9 cellular contexts compared by ENCODE assay signal in the genomic region with DNA sequence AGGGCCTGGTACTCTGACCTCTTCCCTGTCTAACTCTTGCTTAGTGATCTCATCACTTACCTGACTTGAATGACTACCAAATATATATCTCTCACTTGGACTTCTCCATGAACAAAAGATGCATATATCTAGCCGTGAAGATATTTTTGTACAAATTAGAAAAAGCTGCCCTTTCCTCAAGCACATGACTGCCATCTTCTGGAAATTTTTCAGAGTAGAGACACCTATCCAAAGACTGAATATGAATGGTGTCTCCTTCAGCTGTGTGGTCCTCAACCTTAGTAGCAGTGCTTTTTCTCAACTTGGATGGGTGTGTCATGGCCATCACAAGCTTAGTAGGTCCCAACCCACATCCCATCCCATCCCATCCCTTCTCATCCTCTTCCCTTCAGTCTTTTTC.
DNase-seq lines count a peak whose midpoint lies in the region; ATAC-seq and TF ChIP-seq lines count a peak whose summit lies in the region.
"Had no signal": no experiment of that assay in that cellular context is flagged by ENCODE, and none has a peak within 500 bp of the region (broad histone marks: within the 10 kb centered on the region; RNA-seq: fewer than 3 reads in every experiment).

No MANE protein-coding gene starts in this region.

- no peak for ATAC-seq in HG03135 (IDR thresholded peaks at IDR 0.05; ENCODE audit: unreplicated experiment)

- no peak overlapping the region for H2AFZ ChIP-seq in osteoblast (ENCODE audit: low read length)

- H4K20me1 ChIP-seq in osteoblast (ENCODE audit: insufficient read depth, low read length): no peaks in the 10 kb centered on the region

- intact Hi-C loops in activated T-helper 1 cell treated with anti-CD3 and anti-CD28 coated beads, Interleukin-12 subunit alpha, Interleukin-12 subunit beta, Interleukin-2, Interleukin-4 antibody, amounts not matched to agents 30 ng/mL and 10 ng/mL and 1 ng/mL, durations not matched to agents 14 hours and 24 hours and 36 hours (cut with micrococcal nuclease): loop anchor here (5.0 to 10.0 kb wide), 2 partner anchors 241 to 499 kb away; a partner anchor contains a TSS

- H3K27ac ChIP-seq in osteoblast (ENCODE audit: low read depth, low read length): no peak overlapping the region

- no peak overlapping the region for H3K4me2 ChIP-seq in osteoblast (ENCODE audit: insufficient read depth, low read length)

- no peaks in the 10 kb centered on the region for H3K27me3 ChIP-seq in osteoblast (ENCODE audit: insufficient read depth, low read length)

- H3K4me3 ChIP-seq in osteoblast (ENCODE audit: insufficient read depth, low read length): no peak overlapping the region

- no peaks in the 10 kb centered on the region for H3K9me3 Mint-ChIP-seq in chondrocyte (ENCODE audit: low read depth)
- H3K9me3 Mint-ChIP-seq in activated T-helper 1 cell treated with anti-CD3 and anti-CD28 coated beads, Interleukin-12 subunit alpha, Interleukin-12 subunit beta, Interleukin-2, Interleukin-4 antibody, amounts not matched to agents 30 ng/mL and 10 ng/mL and 1 ng/mL, durations not matched to agents 14 hours and 24 hours and 36 hours: no peaks in the 10 kb centered on the region
- H3K9me3 Mint-ChIP-seq: activated naive CD4-positive, alpha-beta T cell treated with anti-CD3 and anti-CD28 coated beads, Interleukin-2, amount 10 ng/mL, durations not matched to agents 7 days and 5 days; memory B cell had no signal

- H3K4me1 ChIP-seq in osteoblast (ENCODE audit: insufficient read depth, low read length): no peaks in the 10 kb centered on the region

- TF ChIP-seq CTCF in chondrocyte (IDR thresholded peaks at IDR 0.05): peak; percentile 80
- TF ChIP-seq CTCF in osteoblast (IDR thresholded peaks at IDR 0.05; ENCODE audit: extremely low read depth, low read depth, low read length): peak; percentile 53

- no peaks in the 10 kb centered on the region for H3K36me3 ChIP-seq in osteoblast (ENCODE audit: insufficient read depth, low read length)

- no peaks in the 10 kb centered on the region for H3K36me3 Mint-ChIP-seq in chondrocyte (ENCODE audit: low read depth)
- no peaks in the 10 kb centered on the region for H3K36me3 Mint-ChIP-seq in activated T-helper 1 cell treated with anti-CD3 and anti-CD28 coated beads, Interleukin-12 subunit alpha, Interleukin-12 subunit beta, Interleukin-2, Interleukin-4 antibody, amounts not matched to agents 30 ng/mL and 10 ng/mL and 1 ng/mL, durations not matched to agents 14 hours and 24 hours and 36 hours (ENCODE audit: low read depth)
- H3K36me3 Mint-ChIP-seq: activated naive CD4-positive, alpha-beta T cell treated with anti-CD3 and anti-CD28 coated beads, Interleukin-2, amount 10 ng/mL, durations not matched to agents 7 days and 5 days; memory B cell had no signal

- no peak overlapping the region for H3K4me3 Mint-ChIP-seq in chondrocyte (ENCODE audit: unreplicated experiment)
- no peak overlapping the region for H3K4me3 Mint-ChIP-seq in activated T-helper 1 cell treated with anti-CD3 and anti-CD28 coated beads, Interleukin-12 subunit alpha, Interleukin-12 subunit beta, Interleukin-2, Interleukin-4 antibody, amounts not matched to agents 30 ng/mL and 10 ng/mL and 1 ng/mL, durations not matched to agents 14 hours and 24 hours and 36 hours
- H3K4me3 Mint-ChIP-seq: activated naive CD4-positive, alpha-beta T cell treated with anti-CD3 and anti-CD28 coated beads, Interleukin-2, amount 10 ng/mL, durations not matched to agents 7 days and 5 days; memory B cell had no signal

- no peak overlapping the region for H3K27ac Mint-ChIP-seq in chondrocyte (ENCODE audit: unreplicated experiment)
- H3K27ac Mint-ChIP-seq in activated T-helper 1 cell treated with anti-CD3 and anti-CD28 coated beads, Interleukin-12 subunit alpha, Interleukin-12 subunit beta, Interleukin-2, Interleukin-4 antibody, amounts not matched to agents 30 ng/mL and 10 ng/mL and 1 ng/mL, durations not matched to agents 14 hours and 24 hours and 36 hours: no peak overlapping the region
- H3K27ac Mint-ChIP-seq: activated naive CD4-positive, alpha-beta T cell treated with anti-CD3 and anti-CD28 coated beads, Interleukin-2, amount 10 ng/mL, durations not matched to agents 7 days and 5 days; memory B cell had no signal

- H3K4me1 Mint-ChIP-seq in chondrocyte (ENCODE audit: low read depth): no peaks in the 10 kb centered on the region
- H3K4me1 Mint-ChIP-seq in activated T-helper 1 cell treated with anti-CD3 and anti-CD28 coated beads, Interleukin-12 subunit alpha, Interleukin-12 subunit beta, Interleukin-2, Interleukin-4 antibody, amounts not matched to agents 30 ng/mL and 10 ng/mL and 1 ng/mL, durations not matched to agents 14 hours and 24 hours and 36 hours (ENCODE audit: low read depth): no peaks in the 10 kb centered on the region
- H3K4me1 Mint-ChIP-seq: activated naive CD4-positive, alpha-beta T cell treated with anti-CD3 and anti-CD28 coated beads, Interleukin-2, amount 10 ng/mL, durations not matched to agents 7 days and 5 days; memory B cell had no signal

- H3K9me3 ChIP-seq in osteoblast (ENCODE audit: low read depth, low read length): no peaks in the 10 kb centered on the region

- no peaks in the 10 kb centered on the region for H3K79me2 ChIP-seq in osteoblast (ENCODE audit: insufficient read depth, low read length)

- peak; percentile 45 for DNase-seq in EH (ENCODE audit: low read depth)
- peak; percentile 30 for DNase-seq in LoVo (ENCODE audit: low spot score)
- DNase-seq in chondrocyte (ENCODE audit: low spot score): no peak
- no peak for DNase-seq in osteoblast (ENCODE audit: insufficient read length, low spot score, missing footprints)
- DNase-seq in activated T-helper 1 cell treated with anti-CD3 and anti-CD28 coated beads, Interleukin-12 subunit alpha, Interleukin-12 subunit beta, Interleukin-2, Interleukin-4 antibody, amounts not matched to agents 30 ng/mL and 10 ng/mL and 1 ng/mL, durations not matched to agents 14 hours and 24 hours and 36 hours (ENCODE audit: low spot score): no peak
- DNase-seq in SHP77 treated with DMSO at 0.1 percent for 48 hours (lab: John Stamatoyannopoulos, UW): no peak
- DNase-seq: activated naive CD4-positive, alpha-beta T cell treated with anti-CD3 and anti-CD28 coated beads, Interleukin-2, amount 10 ng/mL, durations not matched to agents 7 days and 5 days had no signal

- no peaks in the 10 kb centered on the region for H3K27me3 Mint-ChIP-seq in chondrocyte (ENCODE audit: low read depth)
- H3K27me3 Mint-ChIP-seq in activated T-helper 1 cell treated with anti-CD3 and anti-CD28 coated beads, Interleukin-12 subunit alpha, Interleukin-12 subunit beta, Interleukin-2, Interleukin-4 antibody, amounts not matched to agents 30 ng/mL and 10 ng/mL and 1 ng/mL, durations not matched to agents 14 hours and 24 hours and 36 hours (ENCODE audit: insufficient read depth): peaks cover 3% of the 10 kb centered on the region
- H3K27me3 Mint-ChIP-seq: activated naive CD4-positive, alpha-beta T cell treated with anti-CD3 and anti-CD28 coated beads, Interleukin-2, amount 10 ng/mL, durations not matched to agents 7 days and 5 days had no signal

Comparison
In these comparisons a context has a peak if more than half of its experiments do, and no peak if none do; other contexts are left out.
1. DNase-seq: peak in EH (single experiment) and LoVo (single experiment); none in chondrocyte (single experiment), osteoblast (single experiment), activated T-helper 1 cell treated with anti-CD3 and anti-CD28 coated beads, Interleukin-12 subunit alpha, Interleukin-12 subunit beta, Interleukin-2, Interleukin-4 antibody, amounts not matched to agents 30 ng/mL and 10 ng/mL and 1 ng/mL, durations not matched to agents 14 hours and 24 hours and 36 hours (single experiment) and SHP77 treated with DMSO at 0.1 percent for 48 hours (single experiment).